ENCODE assay signal across 19 cellular contexts in the genomic region with DNA sequence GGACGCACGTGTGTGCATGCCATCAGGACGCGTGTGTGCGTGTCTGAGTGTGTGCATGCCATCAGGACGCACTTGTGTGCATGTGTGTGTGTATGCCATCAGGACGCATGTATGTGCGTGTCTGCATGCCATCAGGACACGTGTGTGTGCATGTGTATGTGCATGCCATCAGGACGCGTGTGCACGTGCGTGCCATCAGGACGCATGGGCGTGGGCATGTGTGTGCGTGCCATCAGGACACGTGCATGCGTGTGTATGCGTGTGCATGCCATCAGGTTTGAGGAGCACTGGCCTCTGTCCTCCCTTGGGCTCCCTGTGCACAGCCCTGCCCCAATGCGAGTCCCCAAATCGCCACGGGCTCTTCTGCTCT.
"Had no signal": no experiment of that assay in that cellular context is flagged by ENCODE, and none has a peak within 500 bp of the region (broad histone marks: within the 10 kb centered on the region; RNA-seq: fewer than 3 reads in every experiment).

No MANE protein-coding gene starts in this region.

- H3K4me1 ChIP-seq: transverse colon had no signal

- H3K9me3 ChIP-seq: lower lobe of right lung, prostate gland, spleen, transverse colon had no signal

- H3K4me3 ChIP-seq: lower lobe of right lung, prostate gland, spleen, transverse colon had no signal

- DNase-seq: activated CD4-positive, alpha-beta memory T cell treated with anti-CD3 and anti-CD28 coated beads, Interleukin-2, amount 10 ng/mL, durations not matched to agents 7 days and 5 days; activated CD4-positive, alpha-beta T cell treated with anti-CD3 and anti-CD28 coated beads for 1 hour; activated gamma-delta T cell treated with Interleukin-2 at 50 U/mL for 16 hours; activated naive CD8-positive, alpha-beta T cell treated with anti-CD3 and anti-CD28 coated beads for 36 hours; activated T-cell treated with anti-CD3 and anti-CD28 coated beads, Interleukin-2, amount 50 U/mL, for 48 hours; brain microvascular endothelial cell; cerebellar nuclear complex; dermis blood vessel endothelial cell; endodermal cell; lower lobe of right lung; naive B cell; nucleus accumbens; spleen; stimulated activated CD4-positive, alpha-beta T cell treated with anti-CD3 and anti-CD28 coated beads, Interleukin-1b, Interleukin-23, amount 100 ng/mL, for 48 hours; stimulated activated naive CD4-positive, alpha-beta T cell; SW 1271; transverse colon had no signal

- H3K27ac ChIP-seq: brain microvascular endothelial cell, lower lobe of right lung, prostate gland, transverse colon had no signal

- ATAC-seq: lower lobe of right lung, sciatic nerve had no signal

- H3K27me3 ChIP-seq: brain microvascular endothelial cell, spleen, transverse colon had no signal
